15 cellular contexts compared by ENCODE assay signal in genomic region chr4:147340547-147341225, GRCh38.
DNase-seq lines count a peak whose midpoint lies in the region; ATAC-seq and TF ChIP-seq lines count a peak whose summit lies in the region.
"Had no signal": no experiment of that assay in that cellular context is flagged by ENCODE, and none has a peak within 500 bp of the region (broad histone marks: within the 10 kb centered on the region; RNA-seq: fewer than 3 reads in every experiment).

No MANE protein-coding gene starts in this region.

- H3K18ac ChIP-seq in trophoblast cell (ENCODE audit: low read length) = no peak overlapping the region

- H3K36me3 ChIP-seq in SJCRH30 (no peaks in the 10 kb centered on the region), stomach smooth muscle (ENCODE audit: control insufficient read depth in 2 of 2, insufficient read depth in 2 of 2, low read length in 2 of 2) (no peaks in the 10 kb centered on the region), trophoblast cell (ENCODE audit: control insufficient read depth in 1 of 2, insufficient read depth in 2 of 2, low read length in 2 of 2) (no peaks in the 10 kb centered on the region)

- H4K91ac ChIP-seq in trophoblast cell (ENCODE audit: low read depth, low read length) = no peak overlapping the region

- no peaks in the 10 kb centered on the region for H3K79me2 ChIP-seq in trophoblast cell (ENCODE audit: control insufficient read depth, insufficient read depth, low read length, poor library complexity)

- H3K9me3 ChIP-seq in SJCRH30 (replicated peaks) (no peaks in the 10 kb centered on the region), stomach smooth muscle (ENCODE audit: control insufficient read depth in 2 of 2, low read length in 2 of 2) (no peaks in the 10 kb centered on the region), trophoblast cell (ENCODE audit: insufficient read depth, low read depth, low read length) (no peaks in the 10 kb centered on the region)
- H3K9me3 ChIP-seq: testis had no signal

- H2BK120ac ChIP-seq in trophoblast cell (ENCODE audit: insufficient read depth, low read length, poor library complexity) = no peak overlapping the region

- H3K4me2 ChIP-seq in trophoblast cell (ENCODE audit: low read length) = no peak overlapping the region

- no peak overlapping the region for H4K12ac ChIP-seq in trophoblast cell (ENCODE audit: low read depth, low read length)

- peak; percentile 11 to 62 for DNase-seq in SJCRH30
- DNase-seq in foreskin keratinocyte = no peak
- no peak for DNase-seq in endothelial cell (ENCODE audit: low spot score)
- no peak for DNase-seq in trophoblast cell
- DNase-seq in SKM-1 treated with dmso at 0.1 percent for 144 hours (lab: John Stamatoyannopoulos, UW; ENCODE audit: unreplicated experiment) = no peak
- DNase-seq: activated naive CD8-positive, alpha-beta T cell treated with anti-CD3 and anti-CD28 coated beads, Interleukin-2, amount 50 U/mL, for 24 hours; CD4-positive, alpha-beta memory T cell; GOT3; NCI-H1436 treated with DMSO at 0.1 percent for 48 hours; NCI-H748 treated with DMSO at 0.1 percent for 48 hours; testis had no signal

- TF ChIP-seq CTCF in foreskin keratinocyte (conservative IDR thresholded peaks at IDR 0.05) (no peak), endothelial cell (IDR thresholded peaks at IDR 0.05; ENCODE audit: unreplicated experiment) (no peak)

- H2AK5ac ChIP-seq in trophoblast cell (ENCODE audit: low read length) = no peak overlapping the region

- H3K27ac ChIP-seq in SJCRH30 (peak overlapping the region; percentile 42; the same call in 1 of the 2 replicates), foreskin keratinocyte (no peak overlapping the region), stomach smooth muscle (ENCODE audit: low read length) (peak overlapping the region; percentile 18), trophoblast cell (ENCODE audit: low read depth, low read length) (no peak overlapping the region)
- H3K27ac ChIP-seq: testis had no signal

- no peak overlapping the region for H3K27ac Mint-ChIP-seq in endothelial cell (ENCODE audit: unreplicated experiment)
- H3K27ac Mint-ChIP-seq: activated naive CD8-positive, alpha-beta T cell treated with anti-CD3 and anti-CD28 coated beads, Interleukin-2, amount 50 U/mL, for 24 hours; CD4-positive, alpha-beta memory T cell had no signal

- no peaks in the 10 kb centered on the region for H3K79me1 ChIP-seq in trophoblast cell (ENCODE audit: low read length)

- peaks cover 10% of the 10 kb centered on the region; the same call in 1 of the 2 replicates for H3K4me1 ChIP-seq in SJCRH30
- H3K4me1 ChIP-seq in foreskin keratinocyte = no peaks in the 10 kb centered on the region
- H3K4me1 ChIP-seq in stomach smooth muscle (ENCODE audit: control insufficient read depth, insufficient read depth, low read length) = no peaks in the 10 kb centered on the region
- no peaks in the 10 kb centered on the region for H3K4me1 ChIP-seq in trophoblast cell (ENCODE audit: control insufficient read depth in 1 of 2, insufficient read depth in 2 of 2, low read length in 2 of 2)
- H3K4me1 ChIP-seq: testis had no signal

- H3K36me3 Mint-ChIP-seq in endothelial cell (ENCODE audit: low read depth, unreplicated experiment) = no peaks in the 10 kb centered on the region
- H3K36me3 Mint-ChIP-seq: CD4-positive, alpha-beta memory T cell had no signal

- H2BK12ac ChIP-seq in trophoblast cell (ENCODE audit: low read length) = no peak overlapping the region

- H2BK5ac ChIP-seq in trophoblast cell (ENCODE audit: low read depth, low read length, poor library complexity) = no peak overlapping the region

- H3K9me3 Mint-ChIP-seq in endothelial cell (ENCODE audit: unreplicated experiment) = no peaks in the 10 kb centered on the region

- H3K27me3 Mint-ChIP-seq in endothelial cell (ENCODE audit: unreplicated experiment) = no peaks in the 10 kb centered on the region
- H3K27me3 Mint-ChIP-seq: activated naive CD8-positive, alpha-beta T cell treated with anti-CD3 and anti-CD28 coated beads, Interleukin-2, amount 50 U/mL, for 24 hours; CD4-positive, alpha-beta memory T cell had no signal

- ATAC-seq in GM21786 (IDR thresholded peaks at IDR 0.05; ENCODE audit: unreplicated experiment) = peak; percentile 52
- ATAC-seq in foreskin keratinocyte = peak; percentile 76
- ATAC-seq in GM19328 (IDR thresholded peaks at IDR 0.05; ENCODE audit: unreplicated experiment) = no peak
- ATAC-seq: activated naive CD8-positive, alpha-beta T cell treated with anti-CD3 and anti-CD28 coated beads, Interleukin-2, amount 50 U/mL, for 24 hours; left lobe of liver had no signal

- H2AFZ ChIP-seq in trophoblast cell (ENCODE audit: insufficient read depth, low read length, poor library complexity) = no peak overlapping the region

- H3K4ac ChIP-seq in trophoblast cell (ENCODE audit: low read depth, low read length) = no peak overlapping the region

- H3K14ac ChIP-seq in trophoblast cell (ENCODE audit: low read length) = no peak overlapping the region

- no CpG with 5 or more reads among the region's 5 CpGs for WGBS in trophoblast cell (ENCODE audit: extremely low coverage, insufficient coverage, insufficient read length)

- no peak overlapping the region for H3K23ac ChIP-seq in trophoblast cell (ENCODE audit: low read length)

- H3K4me1 Mint-ChIP-seq in endothelial cell (ENCODE audit: unreplicated experiment) = peaks cover 8% of the 10 kb centered on the region
- H3K4me1 Mint-ChIP-seq: activated naive CD8-positive, alpha-beta T cell treated with anti-CD3 and anti-CD28 coated beads, Interleukin-2, amount 50 U/mL, for 24 hours; CD4-positive, alpha-beta memory T cell had no signal

- H3K4me3 Mint-ChIP-seq in endothelial cell (ENCODE audit: unreplicated experiment) = no peak overlapping the region
- H3K4me3 Mint-ChIP-seq: activated naive CD8-positive, alpha-beta T cell treated with anti-CD3 and anti-CD28 coated beads, Interleukin-2, amount 50 U/mL, for 24 hours; CD4-positive, alpha-beta memory T cell had no signal

- H4K8ac ChIP-seq in trophoblast cell (ENCODE audit: low read depth, low read length) = no peak overlapping the region

- H3K27me3 ChIP-seq in SJCRH30 (no peaks in the 10 kb centered on the region), foreskin keratinocyte (no peaks in the 10 kb centered on the region), stomach smooth muscle (ENCODE audit: control insufficient read depth in 1 of 2, insufficient read depth in 2 of 2, low read length in 2 of 2) (no peaks in the 10 kb centered on the region), trophoblast cell (ENCODE audit: insufficient read depth, low read length) (no peaks in the 10 kb centered on the region)
- H3K27me3 ChIP-seq: testis had no signal

- H3K9ac ChIP-seq in stomach smooth muscle (ENCODE audit: low read length in 2 of 2) (no peak overlapping the region), trophoblast cell (ENCODE audit: low read length) (no peak overlapping the region)

- H3K4me3 ChIP-seq in SJCRH30 = no peak overlapping the region
- no peak overlapping the region for H3K4me3 ChIP-seq in stomach smooth muscle (ENCODE audit: low read length in 2 of 2)
- no peak overlapping the region for H3K4me3 ChIP-seq in trophoblast cell (ENCODE audit: low read depth, low read length)
- H3K4me3 ChIP-seq: testis had no signal

Comparison
In these comparisons a context has a peak if more than half of its experiments do, and no peak if none do; other contexts are left out.
1. DNase-seq: peak in SJCRH30 (2 of 2); none in foreskin keratinocyte (0 of 2), endothelial cell (single experiment), trophoblast cell (0 of 2) and SKM-1 treated with dmso at 0.1 percent for 144 hours (single experiment).
2. H3K27ac ChIP-seq: peak in SJCRH30 (single experiment) and stomach smooth muscle (single experiment); none in foreskin keratinocyte (single experiment) and trophoblast cell (single experiment).